ENCODE assay signal across 14 cellular contexts in the genomic region with DNA sequence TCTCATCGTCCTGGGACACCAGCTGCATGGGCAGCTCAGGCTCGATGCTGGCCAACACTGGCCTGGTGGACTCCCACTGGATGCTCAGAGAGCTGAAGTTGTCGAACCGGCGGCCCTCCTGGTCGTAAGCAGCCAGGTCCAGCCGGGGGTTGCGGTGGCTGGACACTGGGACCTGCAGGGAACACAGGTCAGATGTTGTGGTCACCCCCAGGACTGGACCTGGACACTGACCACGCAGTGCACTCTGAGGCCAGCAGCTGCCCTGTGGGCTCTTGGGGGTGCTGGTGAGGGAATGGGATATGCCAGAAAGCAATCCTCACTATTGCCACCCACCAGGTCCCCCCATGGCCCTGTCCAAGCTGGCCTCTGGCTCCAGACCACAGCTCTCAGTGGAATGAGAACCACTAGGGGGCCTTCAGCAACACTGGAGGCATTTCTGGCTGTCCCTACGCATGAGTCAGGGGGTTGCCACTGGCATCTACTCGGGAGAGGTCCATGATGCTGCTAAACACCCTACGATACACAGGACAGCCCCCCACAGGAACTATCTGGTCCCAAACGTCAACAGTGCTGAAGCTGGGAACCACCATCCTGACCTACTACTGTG.
DNase-seq lines count a peak whose midpoint lies in the region; ATAC-seq, FAIRE-seq and TF ChIP-seq lines count a peak whose summit lies in the region.
"Had no signal": no experiment of that assay in that cellular context is flagged by ENCODE, and none has a peak within 500 bp of the region (broad histone marks: within the 10 kb centered on the region; RNA-seq: fewer than 3 reads in every experiment).

No MANE protein-coding gene starts in this region.

- TF ChIP-seq EP300 in K562 (IDR thresholded peaks at IDR 0.05; ENCODE audit: low read length), result no peak

- H2AFZ ChIP-seq in DND-41 (ENCODE audit: low read depth, low read length) (no peak overlapping the region), K562 (ENCODE audit: low read depth, low read length) (no peak overlapping the region)

- H3K27me3 Mint-ChIP-seq in naive thymus-derived CD8-positive, alpha-beta T cell, result no peaks in the 10 kb centered on the region
- H3K27me3 Mint-ChIP-seq: dendritic cell treated with granulocyte-macrophage colony-stimulating factor and Interleukin-4, amounts not matched to agents 40 ng/mL and 50 ng/mL, for 4 days; stimulated activated naive CD8-positive, alpha-beta T cell treated with anti-CD3 and anti-CD28 coated beads, Interleukin-15, amount 100 ng/mL, for 72 hours had no signal

- peaks cover 10% of the 10 kb centered on the region; the same call in 1 of the 2 replicates for H4K20me1 ChIP-seq in DND-41 (ENCODE audit: insufficient read depth, low read length)
- H4K20me1 ChIP-seq in K562 (replicated peaks; ENCODE audit: control insufficient read depth, insufficient read depth, low read length), result no peaks in the 10 kb centered on the region; the same call in 1 of the 2 replicates

- WGBS in K562 (ENCODE audit: insufficient coverage, low coverage, missing lambda C conversion rate), result 78% methylated on average over 13 of the region's 13 CpGs

- H3K79me2 ChIP-seq in DND-41 (ENCODE audit: insufficient read depth, low read length) (peaks cover 20% of the 10 kb centered on the region), K562 (ENCODE audit: control insufficient read depth, insufficient read depth, low read length) (0 out of 3 replicates have a peak, but pooled peaks cover 5% of the 10 kb centered on the region)

- no peaks in the 10 kb centered on the region for H3K9me3 Mint-ChIP-seq in naive thymus-derived CD8-positive, alpha-beta T cell
- H3K9me3 Mint-ChIP-seq: dendritic cell treated with granulocyte-macrophage colony-stimulating factor and Interleukin-4, amounts not matched to agents 40 ng/mL and 50 ng/mL, for 4 days; stimulated activated naive CD8-positive, alpha-beta T cell treated with anti-CD3 and anti-CD28 coated beads, Interleukin-15, amount 100 ng/mL, for 72 hours had no signal

- H3K27ac ChIP-seq in DND-41 (ENCODE audit: low read length), result peak overlapping the region; percentile 87
- no peak overlapping the region for H3K27ac ChIP-seq in HUES48 (ENCODE audit: low read depth, low read length)
- H3K27ac ChIP-seq in K562 (ENCODE audit: extremely low read depth, low read depth, low read length), result peak overlapping the region; percentile 90; the same call in 2 of the 3 replicates
- no peak overlapping the region for H3K27ac ChIP-seq in Peyer's patch

- no peaks in the 10 kb centered on the region for H3K27me3 ChIP-seq in DND-41 (ENCODE audit: insufficient read depth, low read length, poor library complexity)
- H3K27me3 ChIP-seq in HUES48 (ENCODE audit: control insufficient read depth, insufficient read depth, low read length), result no peaks in the 10 kb centered on the region
- H3K27me3 ChIP-seq in K562 (ENCODE audit: control insufficient read depth in 2 of 2, insufficient read depth in 2 of 2, low read length in 2 of 2), result no peaks in the 10 kb centered on the region
- H3K27me3 ChIP-seq in Peyer's patch, result no peaks in the 10 kb centered on the region

- ATAC-seq in DND-41 (ENCODE audit: insufficient read depth, low read depth), result no peak
- ATAC-seq in K562, result peak; percentile 65
- ATAC-seq in naive thymus-derived CD8-positive, alpha-beta T cell, result no peak
- ATAC-seq: stimulated activated naive CD8-positive, alpha-beta T cell treated with anti-CD3 and anti-CD28 coated beads, Interleukin-15, amount 100 ng/mL, for 72 hours had no signal

- TF ChIP-seq RAD21 in K562 (CRISPR knock-in tag; conservative IDR thresholded peaks at IDR 0.05 in 1 of 2, IDR thresholded peaks at IDR 0.05 in 1 of 2), result peak in 1 of 2 experiments; percentile 31; a peak in 1 of 4 replicates

- peaks cover 91% of the 10 kb centered on the region for H3K36me3 ChIP-seq in DND-41 (ENCODE audit: insufficient read depth, low read length)
- peaks cover 80% of the 10 kb centered on the region for H3K36me3 ChIP-seq in HUES48 (ENCODE audit: control insufficient read depth, insufficient read depth, low read length)
- peaks cover 98% of the 10 kb centered on the region for H3K36me3 ChIP-seq in K562 (ENCODE audit: control insufficient read depth, insufficient read depth, low read length)
- peaks cover 0 to 50% (median 0%) of the 10 kb centered on the region in 3 donors for H3K36me3 ChIP-seq in Peyer's patch

- no peak for DNase-seq in DND-41
- peak; percentile 40 to 60 (median 47) for DNase-seq in K562 (ENCODE audit: extremely low read depth in 1 of 4, low spot score in 3 of 4)
- no peak for DNase-seq in naive thymus-derived CD8-positive, alpha-beta T cell
- no peak for DNase-seq in hippocampal formation (lab: John Stamatoyannopoulos, UW)
- DNase-seq in Peyer's patch, result no peak
- no peak for DNase-seq in COLO829 (ENCODE audit: low spot score)
- DNase-seq in ureter (ENCODE audit: low spot score), result no peak
- DNase-seq: activated CD4-positive, alpha-beta T cell treated with anti-CD3 and anti-CD28 coated beads, Interleukin-2, amount 50 U/mL, for 48 hours; HCEC 1CT; KG1; NCI-H82; stimulated activated naive CD8-positive, alpha-beta T cell treated with anti-CD3 and anti-CD28 coated beads, Interleukin-15, amount 100 ng/mL, for 72 hours had no signal

- H3K36me3 Mint-ChIP-seq in naive thymus-derived CD8-positive, alpha-beta T cell, result peaks cover 5 to 97% (median 28%) of the 10 kb centered on the region in 3 donors

- POLR2A ChIA-PET in K562 (lab: Yijun Ruan, JAX), result interaction anchor here (0.7 to 2.9 kb wide), 6 partner anchors 8 to 97 kb away, joined by 3 to 14 read pairs (median 3); no protein-coding TSS in a partner anchor
- POLR2A ChIA-PET in naive thymus-derived CD8-positive, alpha-beta T cell (lab: Charles Lee), result interaction anchor here (1.3 to 1.6 kb wide), 2 partner anchors 8 to 98 kb away, joined by 3 to 4 read pairs; no protein-coding TSS in a partner anchor

- peaks cover 9% of the 10 kb centered on the region for H3K9me1 ChIP-seq in K562 (ENCODE audit: control insufficient read depth, insufficient read depth, low read length)

- peak overlapping the region in 6 of 10 donors; percentile 21 to 89 (median 65) for H3K27ac Mint-ChIP-seq in naive thymus-derived CD8-positive, alpha-beta T cell
- H3K27ac Mint-ChIP-seq: dendritic cell treated with granulocyte-macrophage colony-stimulating factor and Interleukin-4, amounts not matched to agents 40 ng/mL and 50 ng/mL, for 4 days had no signal

- H3K4me1 ChIP-seq in DND-41 (ENCODE audit: insufficient read depth, low read length) (peaks cover 71% of the 10 kb centered on the region), HUES48 (ENCODE audit: control insufficient read depth, insufficient read depth, low read length) (peaks cover 12% of the 10 kb centered on the region), K562 (replicated peaks in 1 of 2; ENCODE audit: control insufficient read depth in 2 of 2, insufficient read depth in 2 of 2, low read length in 2 of 2) (peaks cover 18 to 28% of the 10 kb centered on the region in 2 experiments), Peyer's patch (no peaks in the 10 kb centered on the region)

- TF ChIP-seq CTCF in DND-41 (IDR thresholded peaks at IDR 0.05; ENCODE audit: borderline replicate concordance, extremely low read depth, low read length, poor library complexity, severe bottlenecking), result peak; percentile 40
- TF ChIP-seq CTCF in K562 (IDR thresholded peaks at IDR 0.05 in 2 of 3, conservative IDR thresholded peaks at IDR 0.05 in 1 of 3; ENCODE audit: insufficient read depth in 2 of 3, low read depth in 1 of 3, low read length in 3 of 3), result peak; percentile 31 to 63 (median 47)
- TF ChIP-seq CTCF in Peyer's patch (IDR thresholded peaks at IDR 0.05), result no peak

- intact Hi-C loops in K562 (cut with micrococcal nuclease), result loop anchor here (5.0 kb wide), 1 partner anchor 98 kb away; no protein-coding TSS in a partner anchor

- no peak overlapping the region for H3K4me3 Mint-ChIP-seq in naive thymus-derived CD8-positive, alpha-beta T cell
- H3K4me3 Mint-ChIP-seq: dendritic cell treated with granulocyte-macrophage colony-stimulating factor and Interleukin-4, amounts not matched to agents 40 ng/mL and 50 ng/mL, for 4 days; stimulated activated naive CD8-positive, alpha-beta T cell treated with anti-CD3 and anti-CD28 coated beads, Interleukin-15, amount 100 ng/mL, for 72 hours had no signal

- no TSS peak for BruUV-seq in K562 (replicated peaks; lab: Mats Ljungman, UMichigan)

- H3K4me2 ChIP-seq in DND-41 (ENCODE audit: insufficient read depth, low read length) (no peak overlapping the region), K562 (ENCODE audit: insufficient read depth, low read length) (no peak overlapping the region)

- H3K9ac ChIP-seq in DND-41 (ENCODE audit: low read depth, low read length), result peak overlapping the region; percentile 19; the same call in 1 of the 2 replicates
- 0 out of 2 replicates have a peak overlapping the region, but pooled peaks have one; percentile 36 for H3K9ac ChIP-seq in HUES48 (ENCODE audit: low read depth, low read length)
- peak overlapping the region; percentile 47 to 72; a peak in 2 of 4 replicates for H3K9ac ChIP-seq in K562 (ENCODE audit: insufficient read depth in 1 of 2, low read depth in 2 of 2, low read length in 2 of 2)

- H3K4me3 ChIP-seq in DND-41 (ENCODE audit: low read depth in 1 of 2, low read length in 2 of 2), result no peak overlapping the region
- H3K4me3 ChIP-seq in HUES48 (ENCODE audit: low read depth, low read length), result no peak overlapping the region
- no peak overlapping the region for H3K4me3 ChIP-seq in K562
- no peak overlapping the region for H3K4me3 ChIP-seq in Peyer's patch

- CTCF ChIA-PET in K562 (lab: Yijun Ruan, JAX; ENCODE audit: low intra/inter-chr PET ratio), result interaction anchor here (0.5 to 1.2 kb wide), 2 partner anchors 99 to 1662 kb away, joined by 3 to 4 read pairs; no protein-coding TSS in a partner anchor

- peaks cover 20 to 31% (median 30%) of the 10 kb centered on the region in 4 donors for H3K4me1 Mint-ChIP-seq in naive thymus-derived CD8-positive, alpha-beta T cell

- H3K9me3 ChIP-seq in DND-41 (ENCODE audit: insufficient read depth, low read length, severe bottlenecking), result no peaks in the 10 kb centered on the region
- no peaks in the 10 kb centered on the region for H3K9me3 ChIP-seq in HUES48 (ENCODE audit: control insufficient read depth, insufficient read depth, low read length)
- H3K9me3 ChIP-seq in K562 (replicated peaks; ENCODE audit: control insufficient read depth, insufficient read depth, low read depth, low read length), result no peaks in the 10 kb centered on the region
- no peaks in the 10 kb centered on the region for H3K9me3 ChIP-seq in Peyer's patch

- TF ChIP-seq POLR2A in K562 (conservative IDR thresholded peaks at IDR 0.05) (no peak), Peyer's patch (IDR thresholded peaks at IDR 0.05) (no peak)

- FAIRE-seq in K562 (lab: Jason Lieb, UNC), result peak; percentile 72

- in situ Hi-C loops in K562 (cut with MboI), result no loop called here

Comparison
In these comparisons a context has a peak if more than half of its experiments do, and no peak if none do; other contexts are left out.
1. DNase-seq: peak in K562 (4 of 4); none in DND-41 (single experiment), naive thymus-derived CD8-positive, alpha-beta T cell (0 of 10), hippocampal formation (0 of 2), Peyer's patch (0 of 3), COLO829 (single experiment) and ureter (single experiment).
2. H3K27ac ChIP-seq: peak in DND-41 (single experiment) and K562 (single experiment); none in HUES48 (single experiment) and Peyer's patch (0 of 4).
3. CTCF ChIP-seq: peak in DND-41 (single experiment) and K562 (3 of 3); none in Peyer's patch (0 of 6).
4. Peak in every context shown above with its lines, with median percentiles within 50 percentile points of each other: H3K9ac ChIP-seq.